In genomic region chr10:12006671-12007070, GRCh38 we compare ENCODE assay signal across 29 cellular contexts. TPM values are rescaled to one million over a fixed set of nuclear protein-coding genes. Genes with fewer than 3 reads are reported as not detected.
A peak's percentile ranks its signal among the peaks of the same experiment; 100 is the strongest.
DNase-seq lines count a peak whose midpoint lies in the region; ATAC-seq, FAIRE-seq and TF ChIP-seq lines count a peak whose summit lies in the region.
"Had no signal": no experiment of that assay in that cellular context is flagged by ENCODE, and none has a peak within 500 bp of the region (broad histone marks: within the 10 kb centered on the region; RNA-seq: fewer than 3 reads in every experiment).

No MANE protein-coding gene starts in this region.

- H3K27me3 ChIP-seq in HUES64 (ENCODE audit: insufficient read depth, low read length) (no peaks in the 10 kb centered on the region), H1 (replicated peaks in 1 of 4; ENCODE audit: control insufficient read depth in 3 of 4, extremely low read depth in 1 of 4, insufficient read depth in 3 of 4, low read length in 3 of 4) (no peaks in the 10 kb centered on the region), Karpas-422 (ENCODE audit: low read length) (no peaks in the 10 kb centered on the region)
- H3K27me3 ChIP-seq in naive thymus-derived CD4-positive, alpha-beta T cell (ENCODE audit: control insufficient read depth in 2 of 2, insufficient read depth in 2 of 2, low read length in 2 of 2): no peaks in the 10 kb centered on the region
- H3K27me3 ChIP-seq: SJSA1 had no signal

- ATAC-seq in naive thymus-derived CD4-positive, alpha-beta T cell: no peak
- ATAC-seq: CD8-positive, alpha-beta T cell; Right ventricle myocardium inferior had no signal

- POLR2A ChIA-PET in H1 (lab: Charles Lee; ENCODE audit: partially characterized antibody): interaction anchor here (1.2 kb wide), 1 partner anchor 36 kb away, joined by 4 read pairs; the partner anchor contains the start of gene UPF2
- POLR2A ChIA-PET in naive thymus-derived CD4-positive, alpha-beta T cell (lab: Charles Lee): no interaction called here

- H3K27ac ChIP-seq in HUES64 (ENCODE audit: low read depth, low read length): 0 out of 2 replicates have a peak overlapping the region, but pooled peaks have one; percentile 11
- H3K27ac ChIP-seq in H1 (ENCODE audit: low read depth, low read length): no peak overlapping the region
- H3K27ac ChIP-seq in naive thymus-derived CD4-positive, alpha-beta T cell (ENCODE audit: low read depth, low read length): no peak overlapping the region
- no peak overlapping the region for H3K27ac ChIP-seq in Karpas-422 (ENCODE audit: low read length)
- H3K27ac ChIP-seq: C4-2B, HL-60, PC-9, SJSA1 had no signal

- TF ChIP-seq RAD21 in H1 (IDR thresholded peaks at IDR 0.05 in 1 of 2, conservative IDR thresholded peaks at IDR 0.05 in 1 of 2; ENCODE audit: low read depth in 2 of 2, low read length in 2 of 2): no peak

- H2AK5ac ChIP-seq in H1 (ENCODE audit: low read depth, low read length): no peak overlapping the region

- TF ChIP-seq POLR2A in H1 (IDR thresholded peaks at IDR 0.05; ENCODE audit: control extremely low read depth in 1 of 2, low read depth in 2 of 2, low read length in 2 of 2): no peak

- H3K79me1 ChIP-seq in H1 (ENCODE audit: low read depth, low read length): no peaks in the 10 kb centered on the region; the same call in 1 of the 2 replicates

- no peak overlapping the region for H3K4me2 ChIP-seq in H1 (ENCODE audit: insufficient read depth in 1 of 2, low read depth in 2 of 2, low read length in 2 of 2)
- H3K4me2 ChIP-seq in Karpas-422 (ENCODE audit: low read depth, low read length, poor library complexity, severe bottlenecking): no peak overlapping the region
- H3K4me2 ChIP-seq: PC-9 had no signal

- no peak overlapping the region for H3K4ac ChIP-seq in H1 (replicated peaks; ENCODE audit: insufficient read length, low read depth, low read length)

- CTCF ChIA-PET in H1 (lab: Charles Lee; ENCODE audit: partially characterized antibody): no interaction called here
- CTCF ChIA-PET in naive thymus-derived CD4-positive, alpha-beta T cell (lab: Charles Lee): interaction anchor here (0.6 kb wide), 1 partner anchor 13 kb away, joined by 3 read pairs; no protein-coding TSS in a partner anchor

- H2BK15ac ChIP-seq in H1 (ENCODE audit: low read length): no peak overlapping the region

- no peak overlapping the region for H2BK12ac ChIP-seq in H1 (ENCODE audit: low read depth, low read length)

- H3K36me3 Mint-ChIP-seq in naive thymus-derived CD4-positive, alpha-beta T cell: peaks cover 15 to 59% (median 45%) of the 10 kb centered on the region in 5 donors

- intact Hi-C loops in naive thymus-derived CD4-positive, alpha-beta T cell (cut with micrococcal nuclease): no loop called here

- peak overlapping the region in 7 of 9 donors; percentile 13 to 84 (median 50) for H3K27ac Mint-ChIP-seq in naive thymus-derived CD4-positive, alpha-beta T cell
- H3K27ac Mint-ChIP-seq: B cell; CD8-positive, alpha-beta T cell had no signal

- no peak overlapping the region for H4K91ac ChIP-seq in H1 (replicated peaks; ENCODE audit: insufficient read length, low read length)

- peaks cover 0 to 12% (median 0%) of the 10 kb centered on the region in 7 donors for H3K4me1 Mint-ChIP-seq in naive thymus-derived CD4-positive, alpha-beta T cell
- H3K4me1 Mint-ChIP-seq: B cell had no signal

- H3K14ac ChIP-seq in H1 (ENCODE audit: insufficient read length): no peak overlapping the region

- TF ChIP-seq EP300 in H1 (IDR thresholded peaks at IDR 0.05; ENCODE audit: borderline replicate concordance in 1 of 2, low read depth in 2 of 2, low read length in 2 of 2): no peak

- no peaks in the 10 kb centered on the region for H3K9me2 ChIP-seq in Karpas-422 (replicated peaks; ENCODE audit: insufficient read depth, low read length)

- DNase-seq in H1 (ENCODE audit: low read depth in 1 of 2, low spot score in 2 of 2) (no peak), GM19240 (ENCODE audit: insufficient read length, low spot score) (no peak), NCI-H1105 treated with DMSO at 0.1 percent for 48 hours (lab: John Stamatoyannopoulos, UW) (no peak), Karpas-422 (no peak), NCI-H2029 (lab: John Stamatoyannopoulos, UW) (no peak)
- no peak for DNase-seq in naive thymus-derived CD4-positive, alpha-beta T cell
- DNase-seq: Caco-2; CD8-positive, alpha-beta T cell; DMS79 treated with DMSO at 0.1 percent for 48 hours; GF-D8; GOT3; Kasumi-1; MV-4-11; NCI-H1105; NCI-H146; NCI-H1930; NCI-H446; NCI-H524 treated with DMSO at 0.1 percent for 48 hours; NCI-H82; NK-92 treated with Interleukin-12 subunit alpha and Interleukin-12 subunit beta, amount 100 ng/mL, for 24 hours; PC-9; T-helper 1 cell had no signal

- H4K8ac ChIP-seq in H1 (ENCODE audit: extremely low read depth, insufficient read depth, low read length): no peak overlapping the region

- H2BK5ac ChIP-seq in H1 (ENCODE audit: low read depth, low read length): no peak overlapping the region

- no peak overlapping the region for H3K9ac ChIP-seq in HUES64 (ENCODE audit: low read depth, low read length)
- no peak overlapping the region for H3K9ac ChIP-seq in H1 (replicated peaks in 1 of 4; ENCODE audit: extremely low read depth in 1 of 4, low read depth in 3 of 4, low read length in 3 of 4)
- H3K9ac ChIP-seq in Karpas-422 (ENCODE audit: low read length): no peak overlapping the region

- H3K4me3 ChIP-seq in HUES64 (ENCODE audit: low read length): no peak overlapping the region
- H3K4me3 ChIP-seq in H1 (ENCODE audit: extremely low read depth in 1 of 4, insufficient read depth in 2 of 4, low read depth in 3 of 4, low read length in 4 of 4): no peak overlapping the region
- no peak overlapping the region for H3K4me3 ChIP-seq in naive thymus-derived CD4-positive, alpha-beta T cell (ENCODE audit: low read length)
- no peak overlapping the region for H3K4me3 ChIP-seq in Karpas-422 (ENCODE audit: low read length)
- H3K4me3 ChIP-seq: PC-9, SJSA1 had no signal

- H2AFZ ChIP-seq in H1 (ENCODE audit: low read length): no peak overlapping the region
- no peak overlapping the region for H2AFZ ChIP-seq in Karpas-422 (ENCODE audit: low read length)
- H2AFZ ChIP-seq: PC-9 had no signal

- peak; percentile 62 for FAIRE-seq in H1 (lab: Jason Lieb, UNC)
- FAIRE-seq: GM12891 had no signal

- 79% methylated on average over 4 of the region's 4 CpGs for WGBS in HUES64
- 78% methylated on average over 4 of the region's 4 CpGs; no CpG with 5 or more reads in 1 of the 2 experiments for WGBS in H1 (ENCODE audit: extremely low coverage in 1 of 2, insufficient coverage in 1 of 2, insufficient read length in 1 of 2, insufficient replicate concordance in 2 of 2, low coverage in 1 of 2, low lambda C conversion rate in 2 of 2, missing lambda C conversion rate in 1 of 2), 2 experiments

- peaks cover 73% of the 10 kb centered on the region for H3K36me3 ChIP-seq in HUES64 (ENCODE audit: insufficient read depth, low read length)
- peaks cover 0 to 51% (median 19%) of the 10 kb centered on the region in 4 experiments; a peak in 6 of 8 replicates for H3K36me3 ChIP-seq in H1 (ENCODE audit: control insufficient read depth in 2 of 4, insufficient read depth in 4 of 4, low read length in 3 of 4)
- H3K36me3 ChIP-seq in naive thymus-derived CD4-positive, alpha-beta T cell (ENCODE audit: control insufficient read depth in 2 of 3, insufficient read depth in 3 of 3, low read length in 3 of 3): peaks cover 7 to 54% (median 11%) of the 10 kb centered on the region in 3 experiments
- peaks cover 67% of the 10 kb centered on the region for H3K36me3 ChIP-seq in Karpas-422 (ENCODE audit: insufficient read depth, low read length)

- no peak overlapping the region for H3K56ac ChIP-seq in H1 (replicated peaks; ENCODE audit: insufficient read length, low read depth, low read length)

- peaks cover 0 to 15% (median 5%) of the 10 kb centered on the region in 11 donors for H3K9me3 Mint-ChIP-seq in naive thymus-derived CD4-positive, alpha-beta T cell

- no peak overlapping the region for H2BK120ac ChIP-seq in H1 (replicated peaks; ENCODE audit: low read depth, low read length)

- H3K23me2 ChIP-seq in H1 (ENCODE audit: low read depth, low read length): no peaks in the 10 kb centered on the region

- no peak overlapping the region for H2BK20ac ChIP-seq in H1 (ENCODE audit: low read length)

- H3K4me3 Mint-ChIP-seq in naive thymus-derived CD4-positive, alpha-beta T cell: no peak overlapping the region
- H3K4me3 Mint-ChIP-seq: B cell; CD8-positive, alpha-beta T cell had no signal

- H4K20me1 ChIP-seq in H1 (replicated peaks in 1 of 2; ENCODE audit: control insufficient read depth in 1 of 2, insufficient read depth in 2 of 2, low read length in 2 of 2): peaks cover 0 to 1% of the 10 kb centered on the region in 2 experiments
- H4K20me1 ChIP-seq in Karpas-422 (ENCODE audit: insufficient read depth, low read depth, low read length): no peaks in the 10 kb centered on the region

- H3K4me1 ChIP-seq in HUES64 (ENCODE audit: insufficient read depth, low read length): peaks cover 12% of the 10 kb centered on the region
- H3K4me1 ChIP-seq in H1 (replicated peaks in 1 of 4; ENCODE audit: control insufficient read depth in 3 of 4, insufficient read depth in 4 of 4, low read length in 3 of 4): 0 out of 7 replicates have a peak, but pooled peaks cover 0 to 2% (median 0%) of the 10 kb centered on the region in 4 experiments
- no peaks in the 10 kb centered on the region for H3K4me1 ChIP-seq in naive thymus-derived CD4-positive, alpha-beta T cell (ENCODE audit: control insufficient read depth in 2 of 2, insufficient read depth in 2 of 2, low read length in 2 of 2)
- no peaks in the 10 kb centered on the region for H3K4me1 ChIP-seq in Karpas-422 (ENCODE audit: low read length)
- H3K4me1 ChIP-seq: Caco-2, SJSA1 had no signal

- no peak overlapping the region for H4K5ac ChIP-seq in H1 (ENCODE audit: insufficient read length, low read depth, low read length)

- H3K18ac ChIP-seq in H1 (ENCODE audit: extremely low read depth, low read length): no peak overlapping the region

- H3K79me2 ChIP-seq in H1 (ENCODE audit: control insufficient read depth in 1 of 2, insufficient read depth in 2 of 2, low read length in 2 of 2) (peaks cover 0 to 4% of the 10 kb centered on the region in 2 experiments; a peak in 1 of 4 replicates), Karpas-422 (ENCODE audit: low read length) (peaks cover 34% of the 10 kb centered on the region)

- peaks cover 22% of the 10 kb centered on the region; the same call in 1 of the 2 replicates for H3K9me3 ChIP-seq in HUES64 (ENCODE audit: insufficient read depth, low read depth, low read length)
- H3K9me3 ChIP-seq in H1 (ENCODE audit: insufficient read depth in 2 of 2, low read depth in 1 of 2, low read length in 1 of 2): no peaks in the 10 kb centered on the region
- peaks cover 0 to 5% (median 0%) of the 10 kb centered on the region in 3 experiments for H3K9me3 ChIP-seq in naive thymus-derived CD4-positive, alpha-beta T cell (ENCODE audit: control insufficient read depth in 2 of 3, low read length in 3 of 3)
- peaks cover 5% of the 10 kb centered on the region; the same call in 1 of the 2 replicates for H3K9me3 ChIP-seq in Karpas-422 (ENCODE audit: low read length)
- H3K9me3 ChIP-seq: SJSA1 had no signal

- no peaks in the 10 kb centered on the region for H3K27me3 Mint-ChIP-seq in naive thymus-derived CD4-positive, alpha-beta T cell
- H3K27me3 Mint-ChIP-seq: B cell had no signal

- TF ChIP-seq CTCF in H1 (IDR thresholded peaks at IDR 0.05; ENCODE audit: control extremely low read depth in 1 of 3, insufficient read depth in 1 of 3, low read depth in 1 of 3, low read length in 3 of 3): no peak

- no peak overlapping the region for H3K23ac ChIP-seq in H1 (ENCODE audit: insufficient read length)

RNA-seq across cellular contexts. Expression of gene UPF2, which starts 35.9 kb away (rescaled TPM):
- 21.9 TPM for polyA plus RNA-seq in HUES64 (2013, experiment 1 of 2)
- 18.5 TPM for polyA plus RNA-seq in HUES64 (2013, experiment 2 of 2)
- total RNA-seq in H1 (2021; fragmentation: NEBNext Ultra II Directional; extraction: Animal tissue kit (Norgen Biotek cat#: 25700)): 32.8 and 33.6 TPM in 2 replicates
- 4.1 and 6.2 TPM in 2 replicates for polyA plus RNA-seq in H1 (2011; rRNA removed)
- 11.5 TPM for polyA plus RNA-seq in H1 (2011; cell fraction: cytosol; rRNA removed)
- 6.3 TPM for polyA plus RNA-seq in H1 (2011; cell fraction: nucleus; rRNA removed)
- polyA plus RNA-seq in H1 (2012, experiment 1 of 2): 17.7 to 34.9 TPM (median 21.2 TPM) in 4 replicates
- polyA plus RNA-seq in H1 (2012, experiment 2 of 2): 1.4 TPM
- polyA plus RNA-seq in H1 (2013, experiment 1 of 2): 32.5 TPM
- polyA plus RNA-seq in H1 (2013, experiment 2 of 2): 35.1 TPM
- polyA minus RNA-seq in H1 (2011; rRNA and poly(A)+ RNA removed): 11.7 and 17.0 TPM in 2 replicates
- polyA minus RNA-seq in H1 (2011; cell fraction: cytosol; rRNA and poly(A)+ RNA removed): 9.9 TPM
- 19.1 TPM for polyA minus RNA-seq in H1 (2011; cell fraction: nucleus; rRNA and poly(A)+ RNA removed)
- 10 to 100 TPM; 27.2 to 40.5 (median 36.3) TPM for total RNA-seq in naive thymus-derived CD4-positive, alpha-beta T cell
- polyA plus RNA-seq in naive thymus-derived CD4-positive, alpha-beta T cell: 10 to 100 TPM in 1 of 2 donors, 1 to 10 TPM in 1; 9.0 to 10.6 TPM
- 19.1 and 23.4 TPM in 2 replicates for total RNA-seq in Karpas-422 (2014; rRNA removed; shearing (Covaris generic); ENCODE audit: low replicate concordance)
